In the genomic region with DNA sequence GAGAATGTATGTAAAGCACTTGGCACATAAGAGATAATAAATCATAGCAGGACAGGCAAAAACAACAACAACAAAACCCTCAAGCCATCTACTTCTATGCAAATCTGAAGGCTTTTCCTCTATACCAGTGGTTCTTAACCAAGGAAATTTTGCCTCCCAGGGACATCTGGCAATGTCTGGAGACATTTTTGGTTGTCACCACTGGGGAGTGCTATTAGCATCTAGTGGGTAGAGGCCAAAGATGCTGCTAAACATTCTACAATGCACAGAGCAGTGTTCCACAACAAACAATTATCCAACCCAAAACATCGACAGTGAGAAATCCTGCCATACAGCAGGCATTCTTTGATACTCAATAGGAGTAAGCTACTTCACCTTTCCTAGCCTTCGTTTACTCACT, we compare ENCODE assay signal across 9 cellular contexts. TPM values are rescaled to one million over a fixed set of nuclear protein-coding genes. Genes with fewer than 3 reads are reported as not detected.
DNase-seq lines count a peak whose midpoint lies in the region; ATAC-seq and TF ChIP-seq lines count a peak whose summit lies in the region.
"Had no signal": no experiment of that assay in that cellular context is flagged by ENCODE, and none has a peak within 500 bp of the region (broad histone marks: within the 10 kb centered on the region; RNA-seq: fewer than 3 reads in every experiment).

No MANE protein-coding gene starts in this region.

- H3K27ac ChIP-seq in right atrium auricular region (no peak overlapping the region), Panc1 (ENCODE audit: low read length) (no peak overlapping the region), upper lobe of left lung (no peak overlapping the region)
- H3K27ac ChIP-seq: SJCRH30 had no signal

- intact Hi-C loops in Right ventricle myocardium superior (cut with DNase I), result loop anchor here (5.0 kb wide), 1 partner anchor 35 kb away; no protein-coding TSS in a partner anchor
- intact Hi-C loops in Panc1 (cut with micrococcal nuclease; ENCODE audit: unreplicated experiment), result no loop called here

- peak; percentile 69 for ATAC-seq in Right ventricle myocardium superior (ENCODE audit: poor library complexity)
- ATAC-seq in Panc1, result no peak
- no peak for ATAC-seq in upper lobe of left lung (ENCODE audit: low FRiP score in 2 of 2)

- POLR2A ChIA-PET in Panc1 (lab: Charles Lee), result no interaction called here

- H3K27me3 ChIP-seq in right atrium auricular region, result no peaks in the 10 kb centered on the region
- no peaks in the 10 kb centered on the region for H3K27me3 ChIP-seq in Panc1 (ENCODE audit: control insufficient read depth, insufficient read depth, low read length)
- no peaks in the 10 kb centered on the region for H3K27me3 ChIP-seq in upper lobe of left lung
- H3K27me3 ChIP-seq: SJCRH30 had no signal

- TF ChIP-seq EP300 in upper lobe of left lung (IDR thresholded peaks at IDR 0.05), result no peak

- H3K4me3 ChIP-seq in right atrium auricular region (no peak overlapping the region), Panc1 (ENCODE audit: low read depth in 2 of 2, low read length in 2 of 2) (no peak overlapping the region), foreskin fibroblast (ENCODE audit: low read depth in 1 of 2, low read length in 2 of 2) (no peak overlapping the region), upper lobe of left lung (no peak overlapping the region)
- H3K4me3 ChIP-seq: SJCRH30 had no signal

- CTCF ChIA-PET in Panc1 (lab: Charles Lee), result no interaction called here

- BruUV-seq in Panc1 (replicated peaks; lab: Mats Ljungman, UMichigan), result no TSS peak

- peak in 1 of 2 donors; percentile 61 for TF ChIP-seq CTCF in right atrium auricular region (IDR thresholded peaks at IDR 0.05)
- TF ChIP-seq CTCF in Panc1 (IDR thresholded peaks at IDR 0.05), result no peak
- TF ChIP-seq CTCF in foreskin fibroblast (IDR thresholded peaks at IDR 0.05; ENCODE audit: low read depth, low read length), result no peak
- peak in 4 of 6 experiments; percentile 5 to 26 (median 22) for TF ChIP-seq CTCF in upper lobe of left lung (IDR thresholded peaks at IDR 0.05)

- no peak for DNase-seq in Right ventricle myocardium superior
- DNase-seq in right atrium auricular region (ENCODE audit: low spot score), result no peak
- DNase-seq in Panc1 (ENCODE audit: low read depth, low spot score), result peak; percentile 5
- DNase-seq in foreskin fibroblast, result peak; percentile 10 to 16
- DNase-seq in upper lobe of left lung, result no peak
- DNase-seq in stimulated activated CD4-positive, alpha-beta T cell treated with anti-CD3 and anti-CD28 coated beads, Interleukin-1b, Interleukin-23, amount 100 ng/mL, for 48 hours, result no peak
- DNase-seq in NCI-H2196 (lab: John Stamatoyannopoulos, UW; ENCODE audit: unreplicated experiment), result no peak
- no peak for DNase-seq in LoVo (ENCODE audit: low spot score)

- H3K4me1 ChIP-seq in right atrium auricular region (peaks cover 0 to 8% of the 10 kb centered on the region in 2 donors), Panc1 (ENCODE audit: control insufficient read depth, insufficient read depth, low read length) (no peaks in the 10 kb centered on the region), upper lobe of left lung (no peaks in the 10 kb centered on the region)
- H3K4me1 ChIP-seq: SJCRH30 had no signal

- no peak for TF ChIP-seq POLR2A in upper lobe of left lung (IDR thresholded peaks at IDR 0.05)

- in situ Hi-C loops in Panc1 (cut with HindIII; ENCODE audit: low pct_unique_long_range_greater_than_20kb, low sequenced_read_pairs), result no loop called here

- H3K36me3 ChIP-seq in right atrium auricular region (peaks cover 16% of the 10 kb centered on the region), Panc1 (ENCODE audit: control insufficient read depth, insufficient read depth, low read length) (no peaks in the 10 kb centered on the region), upper lobe of left lung (peaks cover 0 to 20% (median 6%) of the 10 kb centered on the region in 4 donors)

- H3K9me3 ChIP-seq in right atrium auricular region (no peaks in the 10 kb centered on the region), Panc1 (ENCODE audit: control insufficient read depth, insufficient read depth, low read depth, low read length) (no peaks in the 10 kb centered on the region), upper lobe of left lung (no peaks in the 10 kb centered on the region)
- H3K9me3 ChIP-seq: SJCRH30 had no signal

- 80 to 98% methylated on average over 1 to 2 of the region's 2 CpGs for WGBS in upper lobe of left lung, 2 donors

RNA-seq across cellular contexts. Expression of a gene that starts 28.2 kb away (rescaled TPM):
- total RNA-seq in Right ventricle myocardium superior (27.5 TPM), right atrium auricular region (10 to 100 TPM; 19.7 to 33.9 TPM), Panc1 (2021; ENCODE audit: unreplicated experiment) (36.0 TPM), upper lobe of left lung (10 to 100 TPM in 5 of 6 donors, 1 to 10 TPM in 1; 7.8 to 28.7 (median 18.2) TPM)
- polyA plus RNA-seq in Panc1 (2012; ENCODE audit: insufficient read length), result 26.2 TPM

RNA-seq across cellular contexts. Expression of a gene that starts 55.9 kb away (rescaled TPM):
- 3.5 TPM for total RNA-seq in Right ventricle myocardium superior
- total RNA-seq in right atrium auricular region, result 1 to 10 TPM; 3.1 to 6.3 TPM
- 27.2 TPM for total RNA-seq in Panc1 (2021; ENCODE audit: unreplicated experiment)
- 13.2 TPM for polyA plus RNA-seq in Panc1 (2012; ENCODE audit: insufficient read length)
- total RNA-seq in upper lobe of left lung, result 10 to 100 TPM in 2 of 6 donors, 1 to 10 TPM in 4; 4.7 to 29.3 (median 7.8) TPM

Comparison
In these comparisons a context has a peak if more than half of its experiments do, and no peak if none do; other contexts are left out.
1. DNase-seq: peak in Panc1 (single experiment) and foreskin fibroblast (2 of 2); none in Right ventricle myocardium superior (single experiment), right atrium auricular region (single experiment), upper lobe of left lung (0 of 2), stimulated activated CD4-positive, alpha-beta T cell treated with anti-CD3 and anti-CD28 coated beads, Interleukin-1b, Interleukin-23, amount 100 ng/mL, for 48 hours (single experiment), NCI-H2196 (single experiment) and LoVo (single experiment).
2. CTCF ChIP-seq: peak in upper lobe of left lung (4 of 6); none in Panc1 (single experiment) and foreskin fibroblast (single experiment).